9 cellular contexts compared by ENCODE assay signal in the genomic region with DNA sequence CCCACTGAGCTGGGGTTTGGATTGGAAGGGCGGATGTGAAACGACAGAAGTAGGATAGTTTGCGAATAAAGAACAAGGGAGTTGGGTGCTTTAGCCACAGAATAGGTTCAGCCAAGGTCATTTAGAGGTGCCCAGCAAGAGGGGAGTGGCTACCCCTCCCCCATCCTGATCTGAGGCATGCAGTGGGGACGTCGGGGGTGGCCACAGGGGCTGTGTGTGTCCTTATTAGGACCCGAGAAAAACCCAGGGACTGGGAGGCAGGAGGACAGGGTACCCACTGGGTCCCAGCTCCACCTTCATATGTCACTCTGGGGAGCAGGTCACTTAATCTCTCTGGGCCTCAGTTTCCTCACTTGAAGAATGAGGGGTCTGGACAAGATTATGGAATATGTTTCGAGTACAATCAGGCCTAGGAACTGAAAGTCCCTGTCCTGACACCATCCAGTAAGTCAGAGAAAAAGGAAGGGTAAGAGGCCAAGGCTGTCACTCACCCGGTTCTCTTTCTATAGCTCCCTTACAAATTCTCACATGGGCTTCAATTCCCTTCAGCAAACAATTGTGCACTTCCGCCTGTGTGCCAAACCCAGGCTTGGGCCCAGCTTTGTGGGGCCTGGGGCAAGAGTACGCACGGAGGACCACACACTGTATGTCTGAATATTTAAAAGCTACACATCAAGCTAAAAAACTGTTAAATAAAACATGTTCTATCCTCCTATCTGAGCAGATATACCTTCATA. TPM values are rescaled to one million over a fixed set of nuclear protein-coding genes. Genes with fewer than 3 reads are reported as not detected.
DNase-seq lines count a peak whose midpoint lies in the region; ATAC-seq and TF ChIP-seq lines count a peak whose summit lies in the region.
"Had no signal": no experiment of that assay in that cellular context is flagged by ENCODE, and none has a peak within 500 bp of the region (broad histone marks: within the 10 kb centered on the region; RNA-seq: fewer than 3 reads in every experiment).

No MANE protein-coding gene starts in this region.

- ATAC-seq in HG02588 (IDR thresholded peaks at IDR 0.05; ENCODE audit: unreplicated experiment) (no peak), GM21576 (IDR thresholded peaks at IDR 0.05; ENCODE audit: unreplicated experiment) (no peak)

- peak overlapping the region; percentile 38 for H3K4me3 ChIP-seq in GM12875 (ENCODE audit: low read depth, low read length)
- H3K4me3 ChIP-seq in HUES6 (ENCODE audit: low read depth, low read length) = peak overlapping the region; percentile 69
- H3K4me3 ChIP-seq in dorsolateral prefrontal cortex = peak overlapping the region in 58 of 59 donors; percentile 16 to 69 (median 48)
- H3K4me3 ChIP-seq in neuronal stem cell (ENCODE audit: low read length in 2 of 2) = peak overlapping the region in 1 of 2 donors; percentile 73

- WGBS in neuronal stem cell (ENCODE audit: extremely low coverage in 2 of 2, insufficient read length in 2 of 2, insufficient replicate concordance in 1 of 2), 2 donors = no CpG with 5 or more reads among the region's 11 CpGs

- peaks cover 4% of the 10 kb centered on the region; the same call in 1 of the 2 replicates for H3K9me3 ChIP-seq in HUES6 (ENCODE audit: control insufficient read depth, insufficient read depth, low read depth, low read length)
- H3K9me3 ChIP-seq in neuronal stem cell (replicated peaks in 1 of 2; ENCODE audit: control insufficient read depth in 2 of 2, insufficient read depth in 1 of 2, low read depth in 1 of 2, low read length in 2 of 2) = no peaks in the 10 kb centered on the region

- no peak overlapping the region for H2BK12ac ChIP-seq in neuronal stem cell (ENCODE audit: low read length)

- H2BK120ac ChIP-seq in neuronal stem cell (ENCODE audit: low read depth, low read length) = no peak overlapping the region

- DNase-seq in dorsolateral prefrontal cortex (no peak), neuronal stem cell (ENCODE audit: low spot score) (no peak), NK-92 (lab: John Stamatoyannopoulos, UW; ENCODE audit: unreplicated experiment) (no peak), NCI-H2107 (lab: John Stamatoyannopoulos, UW) (no peak)

- no peaks in the 10 kb centered on the region for H3K27me3 ChIP-seq in HUES6 (ENCODE audit: control insufficient read depth, insufficient read depth, low read length)
- peaks cover 0 to 60% (median 14%) of the 10 kb centered on the region in 45 donors for H3K27me3 ChIP-seq in dorsolateral prefrontal cortex
- no peaks in the 10 kb centered on the region for H3K27me3 ChIP-seq in neuronal stem cell (ENCODE audit: control insufficient read depth in 3 of 3, insufficient read depth in 3 of 3, low read depth in 1 of 3, low read length in 3 of 3)

- H3K27ac ChIP-seq in HUES6 (ENCODE audit: low read depth, low read length) (peak overlapping the region; percentile 23; the same call in 1 of the 2 replicates), dorsolateral prefrontal cortex (peak overlapping the region in 44 of 59 donors; percentile 2 to 83 (median 48)), neuronal stem cell (replicated peaks; ENCODE audit: low read length) (no peak overlapping the region)

- H3K36me3 ChIP-seq in HUES6 (ENCODE audit: control insufficient read depth, insufficient read depth, low read length) (no peaks in the 10 kb centered on the region), neuronal stem cell (replicated peaks in 1 of 2; ENCODE audit: control insufficient read depth in 2 of 2, insufficient read depth in 2 of 2, low read length in 2 of 2) (no peaks in the 10 kb centered on the region)

- no peak overlapping the region for H2AK5ac ChIP-seq in neuronal stem cell (ENCODE audit: low read depth, low read length)

- H2BK5ac ChIP-seq in neuronal stem cell (ENCODE audit: low read length) = no peak overlapping the region

- no peak overlapping the region for H4K91ac ChIP-seq in neuronal stem cell (ENCODE audit: low read depth, low read length, poor library complexity)

- no peak overlapping the region for H4K8ac ChIP-seq in neuronal stem cell (ENCODE audit: low read depth, low read length)

- no peak overlapping the region for H3K23ac ChIP-seq in neuronal stem cell (ENCODE audit: low read depth, low read length, poor library complexity)

- H3K18ac ChIP-seq in neuronal stem cell (ENCODE audit: low read length) = peak overlapping the region; percentile 80

- peak overlapping the region; percentile 74 for H2AFZ ChIP-seq in neuronal stem cell (ENCODE audit: low read length)

- no peaks in the 10 kb centered on the region for H3K79me1 ChIP-seq in neuronal stem cell (ENCODE audit: low read depth, low read length)

- H3K4me1 ChIP-seq in HUES6 (ENCODE audit: control insufficient read depth, insufficient read depth, low read length) = peaks cover 22% of the 10 kb centered on the region; the same call in 1 of the 2 replicates
- H3K4me1 ChIP-seq in neuronal stem cell (ENCODE audit: control insufficient read depth in 2 of 2, insufficient read depth in 1 of 2, low read depth in 1 of 2, low read length in 2 of 2) = peaks cover 2 to 18% of the 10 kb centered on the region in 2 donors

- no peak overlapping the region for H3K14ac ChIP-seq in neuronal stem cell (ENCODE audit: low read length)

- TF ChIP-seq CTCF in GM12875 (IDR thresholded peaks at IDR 0.05; ENCODE audit: borderline replicate concordance, insufficient read depth, low read depth, low read length) (no peak), dorsolateral prefrontal cortex (IDR thresholded peaks at IDR 0.05 in 54 of 56, conservative IDR thresholded peaks at IDR 0.05 in 2 of 56; ENCODE audit: low read depth in 1 of 56, partially characterized antibody in 56 of 56) (no peak)

- H3K4ac ChIP-seq in neuronal stem cell (ENCODE audit: low read length) = no peak overlapping the region

- intact Hi-C loops in dorsolateral prefrontal cortex (cut with DNase I) = loop anchor here in 1 of 2 donors (10.0 kb wide), 2 partner anchors 108 to 168 kb away; a partner anchor contains a TSS

- H3K9ac ChIP-seq in HUES6 (ENCODE audit: low read length) (peak overlapping the region; percentile 78), neuronal stem cell (ENCODE audit: low read depth, low read length, poor library complexity) (no peak overlapping the region)

- H2BK15ac ChIP-seq in neuronal stem cell (ENCODE audit: low read length) = peak overlapping the region; percentile 75

- H3K4me2 ChIP-seq in neuronal stem cell (ENCODE audit: insufficient read depth, low read length, poor library complexity, severe bottlenecking) = peak overlapping the region; percentile 48

RNA-seq across cellular contexts. Expression of a gene that starts 4.2 kb away (rescaled TPM):
- total RNA-seq in dorsolateral prefrontal cortex = under 1 TPM in 10 of 120 experiments, not detected in 110; 0.13 to 0.63 (median 0.20) TPM
- polyA plus RNA-seq in neuronal stem cell (2013, experiment 1 of 2) = 0.01 TPM
- polyA plus RNA-seq in neuronal stem cell (2013, experiment 2 of 2) = not detected
- total RNA-seq: LHCN-M2 had no signal
